In the genomic region with DNA sequence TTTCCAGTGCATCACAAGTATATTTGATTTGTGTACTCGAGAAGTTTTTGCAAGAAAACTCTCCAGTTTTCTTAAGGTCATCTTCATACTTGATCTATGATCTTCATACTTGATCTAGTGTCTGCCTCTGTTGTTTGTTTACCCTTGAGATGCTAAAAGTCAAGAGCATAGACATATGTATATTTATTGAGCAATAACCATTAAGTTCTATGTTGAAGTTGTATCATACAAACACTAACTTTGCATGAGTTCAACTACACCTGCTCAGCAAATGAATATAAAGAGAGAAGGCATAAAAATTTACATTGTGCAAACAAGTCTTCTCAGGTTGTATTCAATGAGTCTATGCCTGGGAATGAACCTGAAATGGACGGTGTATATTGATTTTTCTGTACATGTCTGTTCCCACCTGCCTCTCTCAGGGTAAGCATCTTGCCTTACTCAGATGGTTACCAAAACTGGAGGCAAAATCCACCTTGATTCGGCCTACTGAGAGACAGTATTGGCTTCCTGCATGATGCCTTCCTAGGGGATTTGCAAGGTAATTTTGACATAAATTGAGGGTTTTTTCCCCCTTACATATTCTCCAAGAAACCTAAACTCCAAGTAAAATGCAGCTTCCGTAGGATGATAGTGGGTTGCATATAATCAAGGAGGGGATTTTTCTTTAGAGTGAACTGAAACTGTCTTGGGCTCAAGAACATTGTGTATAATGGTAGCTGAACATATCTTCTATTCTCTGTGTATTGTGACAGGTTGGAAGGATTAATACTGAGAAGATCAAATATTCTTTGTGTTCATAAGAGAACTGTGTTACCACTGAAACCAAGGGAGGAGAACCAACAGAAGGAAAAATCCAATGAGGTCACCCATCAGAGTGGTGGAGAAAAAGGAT, we compare ENCODE assay signal across 13 cellular contexts.
A peak's percentile ranks its signal among the peaks of the same experiment; 100 is the strongest.
DNase-seq lines count a peak whose midpoint lies in the region; ATAC-seq and TF ChIP-seq lines count a peak whose summit lies in the region.
"Had no signal": no experiment of that assay in that cellular context is flagged by ENCODE, and none has a peak within 500 bp of the region (broad histone marks: within the 10 kb centered on the region; RNA-seq: fewer than 3 reads in every experiment).

No MANE protein-coding gene starts in this region.

- CTCF ChIA-PET in SK-N-SH (lab: Yijun Ruan, JAX), result interaction anchor here (1.0 to 1.3 kb wide), 3 partner anchors 16 to 172 kb away, joined by 4 to 5 read pairs (median 4); no protein-coding TSS in a partner anchor

- TF ChIP-seq EP300 in SK-N-SH (IDR thresholded peaks at IDR 0.05; ENCODE audit: borderline replicate concordance in 1 of 2, low read depth in 1 of 2, low read length in 1 of 2) (no peak), esophagus muscularis mucosa (IDR thresholded peaks at IDR 0.05) (no peak), transverse colon (IDR thresholded peaks at IDR 0.05; ENCODE audit: low read depth) (no peak)

- ATAC-seq in SK-N-SH treated with all-trans-retinoic acid at 6 μM for 48 hours (no peak), HG03039 (IDR thresholded peaks at IDR 0.05; ENCODE audit: unreplicated experiment) (peak; percentile 52)

- DNase-seq in SK-N-SH, result no peak
- no peak for DNase-seq in esophagus muscularis mucosa (ENCODE audit: extremely low spot score)
- no peak for DNase-seq in transverse colon
- no peak for DNase-seq in AML-193 (lab: John Stamatoyannopoulos, UW)
- DNase-seq in vagina (ENCODE audit: extremely low spot score in 2 of 2), result no peak
- DNase-seq in mucosa of gallbladder (ENCODE audit: low spot score), result no peak
- DNase-seq: aorta; NCI-H2227 treated with DMSO at 0.1 percent for 48 hours; nephron progenitor cell; sigmoid colon; stimulated activated CD4-positive, alpha-beta T cell treated with anti-CD3 and anti-CD28 coated beads, Interleukin-4, amount 100 ng/mL, for 4 hours had no signal

- H3K4me3 ChIP-seq in SK-N-SH (ENCODE audit: low read depth in 2 of 2, low read length in 1 of 2) (no peak overlapping the region), esophagus muscularis mucosa (no peak overlapping the region), transverse colon (no peak overlapping the region), vagina (no peak overlapping the region)
- H3K4me3 ChIP-seq: sigmoid colon had no signal

- in situ Hi-C loops in transverse colon (cut with MboI; ENCODE audit: low pct_ligation_motif_present in 1 of 4, low pct_unique_long_range_greater_than_20kb in 1 of 4, low sequenced_read_pairs in 3 of 4), result no loop called here

- no peaks in the 10 kb centered on the region for H3K36me3 ChIP-seq in SK-N-SH (replicated peaks in 1 of 2; ENCODE audit: control insufficient read depth in 1 of 2, insufficient read depth in 2 of 2, low read length in 1 of 2)
- H3K36me3 ChIP-seq in esophagus muscularis mucosa, result no peaks in the 10 kb centered on the region
- no peaks in the 10 kb centered on the region for H3K36me3 ChIP-seq in transverse colon
- H3K36me3 ChIP-seq in vagina, result no peaks in the 10 kb centered on the region
- H3K36me3 ChIP-seq: sigmoid colon had no signal

- H3K9me3 ChIP-seq in SK-N-SH (no peaks in the 10 kb centered on the region), esophagus muscularis mucosa (no peaks in the 10 kb centered on the region), transverse colon (no peaks in the 10 kb centered on the region), vagina (no peaks in the 10 kb centered on the region)
- H3K9me3 ChIP-seq: sigmoid colon had no signal

- H3K4me2 ChIP-seq in SK-N-SH, result 0 out of 2 replicates have a peak overlapping the region, but pooled peaks have one; percentile 24

- intact Hi-C loops in esophagus muscularis mucosa (cut with DNase I) (no loop called here), transverse colon (cut with DNase I; ENCODE audit: low total_unique reads) (no loop called here), vagina (cut with DNase I) (no loop called here)

- H3K79me2 ChIP-seq in SK-N-SH (ENCODE audit: insufficient read depth), result no peaks in the 10 kb centered on the region

- H3K9ac ChIP-seq in SK-N-SH, result no peak overlapping the region

- H3K4me1 ChIP-seq in SK-N-SH (ENCODE audit: control insufficient read depth in 1 of 2, insufficient read depth in 2 of 2, low read depth in 1 of 2, low read length in 1 of 2) (peaks cover 7 to 37% of the 10 kb centered on the region in 2 experiments), esophagus muscularis mucosa (peaks cover 30 to 54% (median 50%) of the 10 kb centered on the region in 4 donors), transverse colon (peaks cover 11 to 63% (median 32%) of the 10 kb centered on the region in 4 donors), vagina (peaks cover 43% of the 10 kb centered on the region)

- H3K27me3 ChIP-seq in SK-N-SH (ENCODE audit: insufficient read depth) (no peaks in the 10 kb centered on the region), esophagus muscularis mucosa (no peaks in the 10 kb centered on the region), transverse colon (no peaks in the 10 kb centered on the region), vagina (no peaks in the 10 kb centered on the region)
- H3K27me3 ChIP-seq: sigmoid colon had no signal

- POLR2A ChIA-PET in SK-N-SH (lab: Yijun Ruan, JAX), result no interaction called here

- TF ChIP-seq RAD21 in SK-N-SH (IDR thresholded peaks at IDR 0.05; ENCODE audit: low read length), result no peak

- H3K9me2 ChIP-seq in SK-N-SH, result no peaks in the 10 kb centered on the region

- H4K20me1 ChIP-seq in SK-N-SH (ENCODE audit: insufficient read depth), result no peaks in the 10 kb centered on the region

- H3F3A ChIP-seq in SK-N-SH (replicated peaks; ENCODE audit: insufficient read depth), result peaks cover 31% of the 10 kb centered on the region

- H3K27ac ChIP-seq in SK-N-SH (ENCODE audit: low read depth in 2 of 2, low read length in 1 of 2) (peak overlapping the region in 1 of 2 experiments; percentile 76; a peak in 3 of 4 replicates), esophagus muscularis mucosa (replicated peaks in 1 of 4) (peak overlapping the region; percentile 18 to 61 (median 54)), transverse colon (peak overlapping the region; percentile 68 to 74 (median 72)), vagina (no peak overlapping the region)

- TF ChIP-seq CTCF in SK-N-SH (IDR thresholded peaks at IDR 0.05), result no peak
- no peak for TF ChIP-seq CTCF in esophagus muscularis mucosa (IDR thresholded peaks at IDR 0.05)
- no peak for TF ChIP-seq CTCF in transverse colon (IDR thresholded peaks at IDR 0.05)
- TF ChIP-seq CTCF in vagina (IDR thresholded peaks at IDR 0.05), result no peak

- no peak for TF ChIP-seq POLR2A in esophagus muscularis mucosa (IDR thresholded peaks at IDR 0.05; ENCODE audit: low read depth)
- no peak for TF ChIP-seq POLR2A in transverse colon (IDR thresholded peaks at IDR 0.05)
- TF ChIP-seq POLR2A in vagina (IDR thresholded peaks at IDR 0.05), result no peak

- WGBS in SK-N-SH (ENCODE audit: low lambda C conversion rate), result 92% methylated on average over 4 of the region's 4 CpGs
- WGBS in esophagus muscularis mucosa, result 96% methylated on average over 4 of the region's 4 CpGs
- WGBS in transverse colon (ENCODE audit: low coverage in 1 of 2), 2 donors, result 72 to 79% methylated on average over 2 to 4 of the region's 4 CpGs

- no peak overlapping the region for H2AFZ ChIP-seq in SK-N-SH (ENCODE audit: low read depth)

TF ChIP-seq in SK-N-SH, 30 proteins besides CTCF, POLR2A, EP300 and RAD21:
- TF ChIP-seq TCF12 (IDR thresholded peaks at IDR 0.05), result no peak
- no peak for TF ChIP-seq GABPA (IDR thresholded peaks at IDR 0.05; ENCODE audit: low read depth)
- no peak for TF ChIP-seq FOXM1 (IDR thresholded peaks at IDR 0.05; ENCODE audit: low read depth)
- no peak for TF ChIP-seq SMC3 (IDR thresholded peaks at IDR 0.05; ENCODE audit: low read depth, low read length)

TF ChIP-seq in SK-N-SH treated with all-trans-retinoic acid at 6 μM for 48 hours, 23 proteins besides CTCF, POLR2A, EP300 and RAD21 (continues in another document):
- TF ChIP-seq TCF4 (CRISPR knock-in tag; IDR thresholded peaks at IDR 0.05; ENCODE audit: borderline replicate concordance) (no peak), SNAI2 (CRISPR knock-in tag; IDR thresholded peaks at IDR 0.05) (no peak), OSR1 (CRISPR knock-in tag; IDR thresholded peaks at IDR 0.05) (no peak), CSDC2 (CRISPR knock-in tag; IDR thresholded peaks at IDR 0.05) (no peak), CSRNP3 (CRISPR knock-in tag; IDR thresholded peaks at IDR 0.05) (no peak), ZNF8 (CRISPR knock-in tag; IDR thresholded peaks at IDR 0.05) (no peak)
- TF ChIP-seq, protein P1, sequence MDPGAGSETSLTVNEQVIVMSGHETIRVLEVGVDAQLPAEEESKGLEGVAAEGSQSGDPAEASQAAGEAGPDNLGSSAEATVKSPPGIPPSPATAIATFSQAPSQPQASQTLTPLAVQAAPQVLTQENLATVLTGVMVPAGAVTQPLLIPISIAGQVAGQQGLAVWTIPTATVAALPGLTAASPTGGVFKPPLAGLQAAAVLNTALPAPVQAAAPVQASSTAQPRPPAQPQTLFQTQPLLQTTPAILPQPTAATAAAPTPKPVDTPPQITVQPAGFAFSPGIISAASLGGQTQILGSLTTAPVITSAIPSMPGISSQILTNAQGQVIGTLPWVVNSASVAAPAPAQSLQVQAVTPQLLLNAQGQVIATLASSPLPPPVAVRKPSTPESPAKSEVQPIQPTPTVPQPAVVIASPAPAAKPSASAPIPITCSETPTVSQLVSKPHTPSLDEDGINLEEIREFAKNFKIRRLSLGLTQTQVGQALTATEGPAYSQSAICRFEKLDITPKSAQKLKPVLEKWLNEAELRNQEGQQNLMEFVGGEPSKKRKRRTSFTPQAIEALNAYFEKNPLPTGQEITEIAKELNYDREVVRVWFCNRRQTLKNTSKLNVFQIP (CRISPR knock-in tag; IDR thresholded peaks at IDR 0.05; ENCODE audit: borderline replicate concordance, low read depth), result no peak
